ENCODE assay signal across 10 cellular contexts in the genomic region with DNA sequence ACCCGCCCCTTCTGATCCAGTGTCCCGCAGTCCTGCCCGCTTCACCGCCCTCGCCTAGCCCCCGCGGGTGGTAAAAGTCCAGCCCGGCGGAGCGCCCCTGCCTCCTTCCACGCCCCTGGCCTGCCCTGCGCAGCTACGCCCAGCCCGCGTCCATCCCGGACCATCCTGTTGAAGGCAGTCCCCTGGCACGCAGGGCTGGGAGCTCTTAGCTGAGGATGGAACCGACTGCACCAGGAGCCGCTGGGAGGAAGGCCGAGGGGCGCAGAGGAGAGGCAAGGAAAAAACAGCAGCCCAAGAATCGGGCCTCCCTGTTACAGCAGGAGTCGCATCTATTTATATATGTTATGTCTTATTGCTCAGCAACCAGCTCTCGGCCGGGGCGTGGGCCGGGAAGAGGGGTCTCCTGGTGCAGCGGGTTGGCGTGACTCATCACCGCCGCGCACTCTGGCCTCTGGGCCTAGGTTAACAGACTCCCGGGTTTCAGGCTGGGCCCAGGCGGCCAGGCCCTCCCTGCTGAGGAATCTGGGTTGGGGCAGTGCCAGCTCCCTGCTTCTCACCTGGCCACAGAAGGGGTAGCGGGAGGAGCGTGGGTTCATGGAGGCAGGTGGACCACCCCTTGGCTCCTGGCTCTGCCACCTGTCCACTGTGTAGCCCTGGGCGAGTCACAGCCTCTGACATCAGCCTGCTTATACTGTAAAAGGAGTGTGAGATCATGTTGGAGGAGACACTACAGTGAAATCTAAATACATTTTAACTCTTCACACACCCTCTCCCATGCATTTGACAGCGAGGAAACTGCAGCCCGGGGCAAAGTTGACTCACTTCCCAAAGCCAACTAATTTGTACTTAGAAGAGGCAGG. TPM values are rescaled to one million over a fixed set of nuclear protein-coding genes. Genes with fewer than 3 reads are reported as not detected.
DNase-seq lines count a peak whose midpoint lies in the region; ATAC-seq and TF ChIP-seq lines count a peak whose summit lies in the region.
"Had no signal": no experiment of that assay in that cellular context is flagged by ENCODE, and none has a peak within 500 bp of the region (broad histone marks: within the 10 kb centered on the region; RNA-seq: fewer than 3 reads in every experiment).

No MANE protein-coding gene starts in this region.

- H3K27ac ChIP-seq in brain microvascular endothelial cell = peak overlapping the region; percentile 50
- H3K27ac ChIP-seq in mesendoderm (ENCODE audit: low read depth, low read length) = no peak overlapping the region
- H3K27ac ChIP-seq: SK-N-MC had no signal

- no peak overlapping the region for H3K4me2 ChIP-seq in mesendoderm (ENCODE audit: low read length)

- no peak overlapping the region for H2BK5ac ChIP-seq in mesendoderm (ENCODE audit: low read length)

- H3K23ac ChIP-seq in mesendoderm (ENCODE audit: low read length) = no peak overlapping the region

- ATAC-seq in HG03175 (IDR thresholded peaks at IDR 0.05; ENCODE audit: unreplicated experiment) (no peak), GM21619 (IDR thresholded peaks at IDR 0.05; ENCODE audit: unreplicated experiment) (no peak)

- no peak overlapping the region for H4K8ac ChIP-seq in mesendoderm (ENCODE audit: low read depth, low read length)

- no peak overlapping the region for H3K18ac ChIP-seq in mesendoderm (ENCODE audit: low read length)

- H3K79me2 ChIP-seq in mesendoderm (ENCODE audit: control insufficient read depth, insufficient read depth, low read length) = no peaks in the 10 kb centered on the region

- H3K56ac ChIP-seq in mesendoderm (ENCODE audit: low read length) = peak overlapping the region; percentile 30

- H2BK120ac ChIP-seq in mesendoderm (ENCODE audit: low read depth, low read length) = no peak overlapping the region

- no peak for TF ChIP-seq CTCF in brain microvascular endothelial cell (IDR thresholded peaks at IDR 0.05; ENCODE audit: low read depth, low read length, missing control alignments)

- no peak overlapping the region for H3K4ac ChIP-seq in mesendoderm (ENCODE audit: low read depth, low read length)

- H3K27me3 ChIP-seq in brain microvascular endothelial cell (replicated peaks) (no peaks in the 10 kb centered on the region), mesendoderm (ENCODE audit: insufficient read depth, low read length, poor library complexity) (no peaks in the 10 kb centered on the region)

- no CpG with 5 or more reads among the region's 39 CpGs for WGBS in mesendoderm (ENCODE audit: extremely low coverage, insufficient coverage, low lambda C conversion rate)

- H3K9ac ChIP-seq in mesendoderm (ENCODE audit: low read length) = no peak overlapping the region

- no peaks in the 10 kb centered on the region for H3K79me1 ChIP-seq in mesendoderm (ENCODE audit: low read length)

- H3K36me3 ChIP-seq in brain microvascular endothelial cell (replicated peaks) (no peaks in the 10 kb centered on the region), mesendoderm (ENCODE audit: control insufficient read depth, insufficient read depth, low read length) (no peaks in the 10 kb centered on the region)

- in situ Hi-C loops in brain microvascular endothelial cell (cut with HindIII; ENCODE audit: low pct_ligation_motif_present, low sequenced_read_pairs) = no loop called here

- H2BK15ac ChIP-seq in mesendoderm (replicated peaks; ENCODE audit: low read depth) = no peak overlapping the region

- H3K4me3 ChIP-seq in brain microvascular endothelial cell (ENCODE audit: low read depth, low read length) = no peak overlapping the region
- H3K4me3 ChIP-seq in mesendoderm (ENCODE audit: low read length) = no peak overlapping the region
- H3K4me3 ChIP-seq: SK-N-MC had no signal

- peaks cover 5% of the 10 kb centered on the region for H3K4me1 ChIP-seq in mesendoderm (ENCODE audit: control insufficient read depth, low read depth, low read length)

- DNase-seq in stimulated activated CD4-positive, alpha-beta T cell treated with anti-CD3 and anti-CD28 coated beads, Interleukin-4, amount 100 ng/mL, for 24 hours = peak; percentile 58
- no peak for DNase-seq in stimulated activated CD4-positive, alpha-beta T cell treated with anti-CD3 and anti-CD28 coated beads, Interleukin-4, amount 100 ng/mL, for 1 hour
- DNase-seq in brain microvascular endothelial cell (peak; percentile 64), mesendoderm (peak; percentile 38), NOMO-1 treated with dmso at 0.1 percent for 144 hours (lab: John Stamatoyannopoulos, UW; ENCODE audit: unreplicated experiment) (no peak), KG1 (lab: John Stamatoyannopoulos, UW) (no peak)
- DNase-seq: NCI-H1092 had no signal

- H4K5ac ChIP-seq in mesendoderm (ENCODE audit: low read length) = no peak overlapping the region

- no peak overlapping the region for H2AK5ac ChIP-seq in mesendoderm (ENCODE audit: low read length)

RNA-seq across cellular contexts. Expression of gene MAP3K2, which starts 13.4 kb away (rescaled TPM):
- 7.8 TPM for polyA plus RNA-seq in mesendoderm (2013, experiment 1 of 2)
- 8.3 TPM for polyA plus RNA-seq in mesendoderm (2013, experiment 2 of 2)

RNA-seq across cellular contexts. Expression of gene PROC, which starts 17.1 kb away (rescaled TPM):
- 0.11 TPM for polyA plus RNA-seq in mesendoderm (2013, experiment 1 of 2)
- polyA plus RNA-seq in mesendoderm (2013, experiment 2 of 2) = 0.15 TPM

Comparison
In these comparisons a context has a peak if more than half of its experiments do, and no peak if none do; other contexts are left out.
1. DNase-seq: peak in stimulated activated CD4-positive, alpha-beta T cell treated with anti-CD3 and anti-CD28 coated beads, Interleukin-4, amount 100 ng/mL, for 24 hours (single experiment), brain microvascular endothelial cell (single experiment) and mesendoderm (single experiment); none in stimulated activated CD4-positive, alpha-beta T cell treated with anti-CD3 and anti-CD28 coated beads, Interleukin-4, amount 100 ng/mL, for 1 hour (single experiment), NOMO-1 treated with dmso at 0.1 percent for 144 hours (single experiment) and KG1 (single experiment).